In the genomic region with DNA sequence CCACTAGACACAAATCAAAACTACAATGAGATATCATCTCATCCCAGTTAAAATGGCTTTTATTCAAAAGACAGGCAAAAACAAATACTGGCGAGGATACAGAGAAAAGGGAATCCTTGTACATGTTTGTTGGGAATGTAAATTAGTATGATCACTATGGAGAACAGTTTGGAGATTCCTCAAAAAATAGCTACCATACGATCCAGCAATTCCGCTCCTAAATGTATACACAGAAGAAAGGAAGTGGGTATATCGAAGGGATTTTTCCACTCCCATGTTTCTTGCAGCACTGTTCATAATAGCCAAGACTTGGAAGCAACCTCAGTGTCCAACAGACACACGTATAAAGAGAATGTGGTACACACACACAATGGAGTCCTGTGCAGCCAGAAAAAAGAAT, we compare ENCODE assay signal across 8 cellular contexts.
"Had no signal": no experiment of that assay in that cellular context is flagged by ENCODE, and none has a peak within 500 bp of the region (broad histone marks: within the 10 kb centered on the region; RNA-seq: fewer than 3 reads in every experiment).

No MANE protein-coding gene starts in this region.

- H3K27ac ChIP-seq: GM23248 had no signal

- H3K9ac ChIP-seq: GM23248 had no signal

- H3K9me3 ChIP-seq: HAP-1 had no signal

- H3K4me3 ChIP-seq: GM23248, HAP-1 had no signal

- H3K36me3 ChIP-seq: HAP-1 had no signal

- ATAC-seq: HCT116 had no signal

- DNase-seq: GM23248, GOT3, H7, IMR-90, KBM-7 had no signal

- FAIRE-seq: HTR-8/SVneo had no signal

- H2AFZ ChIP-seq: GM23248 had no signal
